ENCODE assay signal across 18 cellular contexts in the genomic region with DNA sequence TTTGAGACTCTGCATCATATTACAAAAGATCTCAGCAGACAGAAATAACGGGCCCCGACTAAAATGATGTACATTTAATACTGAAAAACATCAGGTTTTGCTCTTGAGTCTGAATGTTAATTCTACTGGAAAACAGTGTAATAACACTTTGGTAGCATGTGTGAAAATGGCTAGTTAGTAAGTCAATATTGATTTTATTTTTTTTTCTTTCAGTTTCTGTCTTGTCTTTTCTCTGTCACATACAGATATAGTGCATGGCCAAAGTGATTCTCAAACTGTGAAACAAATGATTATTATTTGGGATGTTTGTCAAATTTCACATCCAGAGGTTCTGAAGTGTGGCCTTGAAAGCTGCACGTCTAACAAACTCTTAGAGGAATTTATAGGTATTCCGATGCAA. TPM values are rescaled to one million over a fixed set of nuclear protein-coding genes. Genes with fewer than 3 reads are reported as not detected.
DNase-seq lines count a peak whose midpoint lies in the region; ATAC-seq and TF ChIP-seq lines count a peak whose summit lies in the region.
"Had no signal": no experiment of that assay in that cellular context is flagged by ENCODE, and none has a peak within 500 bp of the region (broad histone marks: within the 10 kb centered on the region; RNA-seq: fewer than 3 reads in every experiment).

No MANE protein-coding gene starts in this region.

- H3K4me1 ChIP-seq in breast epithelium, result no peaks in the 10 kb centered on the region
- H3K4me1 ChIP-seq: testis had no signal

- H3K4me3 ChIP-seq in breast epithelium (no peak overlapping the region), brain microvascular endothelial cell (ENCODE audit: low read depth, low read length) (no peak overlapping the region)
- H3K4me3 ChIP-seq: testis had no signal

- no peaks in the 10 kb centered on the region for H3K9me3 ChIP-seq in breast epithelium
- H3K9me3 ChIP-seq: testis had no signal

- H3K4me1 Mint-ChIP-seq in MCF 10A (ENCODE audit: insufficient read depth, unreplicated experiment) (peaks cover 12% of the 10 kb centered on the region), type B pancreatic cell (ENCODE audit: unreplicated experiment) (no peaks in the 10 kb centered on the region), mesothelial cell of epicardium (no peaks in the 10 kb centered on the region)
- H3K4me1 Mint-ChIP-seq in effector memory CD8-positive, alpha-beta T cell (ENCODE audit: low read depth in 2 of 2), result peaks cover 10 to 28% of the 10 kb centered on the region in 2 donors
- H3K4me1 Mint-ChIP-seq: brain had no signal

- H3K4me3 Mint-ChIP-seq in MCF 10A (ENCODE audit: unreplicated experiment) (no peak overlapping the region), type B pancreatic cell (no peak overlapping the region), mesothelial cell of epicardium (no peak overlapping the region)
- no peak overlapping the region for H3K4me3 Mint-ChIP-seq in effector memory CD8-positive, alpha-beta T cell
- H3K4me3 Mint-ChIP-seq: brain had no signal

- in situ Hi-C loops in brain microvascular endothelial cell (cut with HindIII; ENCODE audit: low pct_ligation_motif_present, low sequenced_read_pairs), result loop anchor here (25.0 kb wide), 1 partner anchor 327 kb away; no protein-coding TSS in a partner anchor

- no TSS peak for BruUV-seq in MCF 10A (replicated peaks; lab: Mats Ljungman, UMichigan)

- peaks cover 84% of the 10 kb centered on the region for H3K36me3 Mint-ChIP-seq in MCF 10A (ENCODE audit: insufficient read depth, unreplicated experiment)
- peaks cover 99% of the 10 kb centered on the region for H3K36me3 Mint-ChIP-seq in effector memory CD8-positive, alpha-beta T cell (ENCODE audit: insufficient read depth)
- H3K36me3 Mint-ChIP-seq in type B pancreatic cell, result peaks cover 26% of the 10 kb centered on the region
- peaks cover 45% of the 10 kb centered on the region for H3K36me3 Mint-ChIP-seq in mesothelial cell of epicardium

- peak overlapping the region; percentile 9 for H3K27ac Mint-ChIP-seq in MCF 10A (ENCODE audit: low read depth, unreplicated experiment)
- peak overlapping the region; percentile 14 to 47 for H3K27ac Mint-ChIP-seq in effector memory CD8-positive, alpha-beta T cell
- peak overlapping the region; percentile 5 for H3K27ac Mint-ChIP-seq in type B pancreatic cell
- no peak overlapping the region for H3K27ac Mint-ChIP-seq in mesothelial cell of epicardium

- H3K36me3 ChIP-seq in breast epithelium, result no peaks in the 10 kb centered on the region
- H3K36me3 ChIP-seq in brain microvascular endothelial cell (replicated peaks), result peaks cover 37% of the 10 kb centered on the region

- peak; percentile 23 for ATAC-seq in HG03196 (IDR thresholded peaks at IDR 0.05; ENCODE audit: unreplicated experiment)
- ATAC-seq in effector memory CD8-positive, alpha-beta T cell (replicated peaks), result peak; percentile 42
- ATAC-seq: left ventricle myocardium superior had no signal

- CTCF ChIA-PET in MCF 10A (lab: Yijun Ruan, JAX), result no interaction called here

- POLR2A ChIA-PET in MCF 10A (lab: Yijun Ruan, JAX), result interaction anchor here (2.1 kb wide), 1 partner anchor 11 kb away, joined by 5 read pairs; no protein-coding TSS in a partner anchor

- H3K9me3 Mint-ChIP-seq in MCF 10A (ENCODE audit: unreplicated experiment), result no peaks in the 10 kb centered on the region
- H3K9me3 Mint-ChIP-seq in effector memory CD8-positive, alpha-beta T cell, result no peaks in the 10 kb centered on the region
- H3K9me3 Mint-ChIP-seq in type B pancreatic cell, result no peaks in the 10 kb centered on the region
- H3K9me3 Mint-ChIP-seq in mesothelial cell of epicardium, result no peaks in the 10 kb centered on the region
- H3K9me3 Mint-ChIP-seq: brain had no signal

- no peak for TF ChIP-seq POLR2A in breast epithelium (IDR thresholded peaks at IDR 0.05)

- no peaks in the 10 kb centered on the region for H3K27me3 ChIP-seq in breast epithelium
- H3K27me3 ChIP-seq in brain microvascular endothelial cell (replicated peaks), result no peaks in the 10 kb centered on the region
- H3K27me3 ChIP-seq: testis had no signal

- H3K27me3 Mint-ChIP-seq in MCF 10A (ENCODE audit: insufficient read depth, unreplicated experiment) (no peaks in the 10 kb centered on the region), type B pancreatic cell (no peaks in the 10 kb centered on the region), mesothelial cell of epicardium (ENCODE audit: low read depth) (no peaks in the 10 kb centered on the region)
- H3K27me3 Mint-ChIP-seq in effector memory CD8-positive, alpha-beta T cell, result no peaks in the 10 kb centered on the region
- H3K27me3 Mint-ChIP-seq: brain had no signal

- intact Hi-C loops in MCF 10A (cut with micrococcal nuclease) (loop anchor here (5.0 kb wide), 1 partner anchor 122 kb away; the partner anchor contains the start of gene RASA1), breast epithelium (cut with DNase I; ENCODE audit: low total_unique reads) (no loop called here)

- no peak for TF ChIP-seq CTCF in MCF 10A (IDR thresholded peaks at IDR 0.05; ENCODE audit: unreplicated experiment)
- TF ChIP-seq CTCF in breast epithelium (IDR thresholded peaks at IDR 0.05), result no peak
- no peak for TF ChIP-seq CTCF in type B pancreatic cell (conservative IDR thresholded peaks at IDR 0.05)
- TF ChIP-seq CTCF in mesothelial cell of epicardium (IDR thresholded peaks at IDR 0.05; ENCODE audit: unreplicated experiment), result no peak
- no peak for TF ChIP-seq CTCF in brain microvascular endothelial cell (IDR thresholded peaks at IDR 0.05; ENCODE audit: low read depth, low read length, missing control alignments)

- H3K27ac ChIP-seq in breast epithelium (no peak overlapping the region), brain microvascular endothelial cell (no peak overlapping the region)
- H3K27ac ChIP-seq: RWPE1, testis, VCaP had no signal

- DNase-seq in MCF 10A (ENCODE audit: unreplicated experiment) (no peak), breast epithelium (ENCODE audit: low spot score in 2 of 2) (no peak), type B pancreatic cell (ENCODE audit: extremely low spot score, unreplicated experiment) (no peak), mesothelial cell of epicardium (ENCODE audit: low spot score in 2 of 2, unreplicated experiment in 2 of 2) (no peak), brain microvascular endothelial cell (no peak), NCI-H2107 (lab: John Stamatoyannopoulos, UW) (no peak)
- DNase-seq in effector memory CD8-positive, alpha-beta T cell, result no peak
- DNase-seq: dermis blood vessel endothelial cell; DMS 273 treated with DMSO at 0.1 percent for 48 hours; left ventricle myocardium superior; NCI-H1436; posterior cingulate gyrus; stimulated activated CD4-positive, alpha-beta T cell treated with anti-CD3 and anti-CD28 coated beads, Interleukin-4, amount 100 ng/mL, for 24 hours; testis had no signal

RNA-seq across cellular contexts. Expression of gene CCNH, which starts 23.1 kb away (rescaled TPM):
- total RNA-seq in MCF 10A (2022) (51.5 and 56.9 TPM in 2 replicates), breast epithelium (100 to 1,000 TPM; 146 to 211 (median 174) TPM), type B pancreatic cell (ENCODE audit: low replicate concordance) (34.1 and 34.5 TPM in 2 replicates), mesothelial cell of epicardium (35.7 to 41.8 TPM (median 39.9 TPM) in 3 replicates)
